Comparison of ENCODE assay signal across 20 cellular contexts in the genomic region with DNA sequence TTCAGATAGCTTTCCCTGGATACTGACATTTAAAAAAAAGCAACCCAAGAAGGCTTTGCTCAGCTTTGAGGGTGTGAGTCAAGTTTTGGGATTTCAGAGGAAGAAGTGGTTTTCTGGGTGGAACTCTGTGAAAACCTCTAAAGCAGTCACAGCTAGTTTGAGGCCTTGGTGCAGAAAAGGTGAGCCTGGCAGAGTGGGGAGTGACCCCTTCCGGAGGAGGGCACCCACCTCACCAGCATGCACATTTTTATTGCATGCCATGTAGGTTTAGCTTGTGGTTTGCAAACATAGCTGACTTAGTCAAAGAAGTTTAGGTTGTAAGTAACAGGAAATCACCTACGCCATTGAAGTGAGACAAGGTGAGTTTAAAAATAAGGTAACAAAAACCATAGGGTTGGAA.
DNase-seq lines count a peak whose midpoint lies in the region; ATAC-seq and TF ChIP-seq lines count a peak whose summit lies in the region.
"Had no signal": no experiment of that assay in that cellular context is flagged by ENCODE, and none has a peak within 500 bp of the region (broad histone marks: within the 10 kb centered on the region; RNA-seq: fewer than 3 reads in every experiment).

No MANE protein-coding gene starts in this region.

- peaks cover 20 to 22% of the 10 kb centered on the region in 2 donors for H3K4me1 Mint-ChIP-seq in natural killer cell
- peaks cover 13 to 17% of the 10 kb centered on the region in 2 donors for H3K4me1 Mint-ChIP-seq in natural killer cell treated with Interleukin-12 subunit alpha and Interleukin-12 subunit beta and Interleukin-15 and Interleukin-18, amount 100 ng/mL, for 72 hours (ENCODE audit: low read depth in 2 of 2)
- H3K4me1 Mint-ChIP-seq in activated CD4-positive, alpha-beta memory T cell treated with anti-CD3 and anti-CD28 coated beads, Interleukin-2, amount 10 ng/mL, durations not matched to agents 7 days and 5 days: peaks cover 23% of the 10 kb centered on the region
- H3K4me1 Mint-ChIP-seq: activated CD4-positive, alpha-beta T cell treated with anti-CD3 and anti-CD28 coated beads, Interleukin-2, amount 10 ng/mL, durations not matched to agents 24 days and 14 days had no signal

- POLR2A ChIA-PET in activated CD4-positive, alpha-beta memory T cell treated with anti-CD3 and anti-CD28 coated beads, Interleukin-2, amount 10 ng/mL, durations not matched to agents 7 days and 5 days (lab: Charles Lee): no interaction called here

- no peaks in the 10 kb centered on the region for H3K36me3 Mint-ChIP-seq in natural killer cell
- no peaks in the 10 kb centered on the region for H3K36me3 Mint-ChIP-seq in natural killer cell treated with Interleukin-12 subunit alpha and Interleukin-12 subunit beta and Interleukin-15 and Interleukin-18, amount 100 ng/mL, for 72 hours
- no peaks in the 10 kb centered on the region for H3K36me3 Mint-ChIP-seq in activated CD4-positive, alpha-beta memory T cell treated with anti-CD3 and anti-CD28 coated beads, Interleukin-2, amount 10 ng/mL, durations not matched to agents 7 days and 5 days (ENCODE audit: low read depth)
- H3K36me3 Mint-ChIP-seq: activated naive CD8-positive, alpha-beta T cell; memory B cell had no signal

- no peak for TF ChIP-seq CTCF in natural killer cell (IDR thresholded peaks at IDR 0.05)

- peaks cover 0 to 6% of the 10 kb centered on the region in 2 donors for H3K27me3 Mint-ChIP-seq in natural killer cell (ENCODE audit: low read depth in 2 of 2)
- H3K27me3 Mint-ChIP-seq in natural killer cell treated with Interleukin-12 subunit alpha and Interleukin-12 subunit beta and Interleukin-15 and Interleukin-18, amount 100 ng/mL, for 72 hours: peaks cover 0 to 9% of the 10 kb centered on the region in 2 donors
- peaks cover 25% of the 10 kb centered on the region for H3K27me3 Mint-ChIP-seq in activated CD4-positive, alpha-beta memory T cell treated with anti-CD3 and anti-CD28 coated beads, Interleukin-2, amount 10 ng/mL, durations not matched to agents 7 days and 5 days
- H3K27me3 Mint-ChIP-seq: activated naive CD8-positive, alpha-beta T cell had no signal

- DNase-seq in natural killer cell (no peak), islet precursor cell (peak; percentile 36), GOT3 (lab: John Stamatoyannopoulos, UW) (no peak), globus pallidus (ENCODE audit: low spot score) (no peak), NOMO-1 (lab: John Stamatoyannopoulos, UW; ENCODE audit: unreplicated experiment in 2 of 2) (no peak)
- DNase-seq in natural killer cell treated with Interleukin-12 subunit alpha and Interleukin-12 subunit beta and Interleukin-15 and Interleukin-18, amount 100 ng/mL, for 72 hours (ENCODE audit: low spot score): no peak
- DNase-seq in activated CD4-positive, alpha-beta memory T cell treated with anti-CD3 and anti-CD28 coated beads, Interleukin-2, amount 10 ng/mL, durations not matched to agents 7 days and 5 days: peak; percentile 32
- DNase-seq: activated CD4-positive, alpha-beta T cell treated with anti-CD3 and anti-CD28 coated beads, Interleukin-2, amount 10 ng/mL, durations not matched to agents 24 days and 14 days; activated T-cell treated with anti-CD3 and anti-CD28 coated beads for 4 hours; C1 segment of cervical spinal cord; DMS 273 treated with DMSO at 0.1 percent for 48 hours; Karpas-422; NCI-H2171; NCI-H526; occipital lobe; small intestine; uterus had no signal

- no peak overlapping the region for H3K4me3 Mint-ChIP-seq in natural killer cell
- H3K4me3 Mint-ChIP-seq in natural killer cell treated with Interleukin-12 subunit alpha and Interleukin-12 subunit beta and Interleukin-15 and Interleukin-18, amount 100 ng/mL, for 72 hours: no peak overlapping the region
- no peak overlapping the region for H3K4me3 Mint-ChIP-seq in activated CD4-positive, alpha-beta memory T cell treated with anti-CD3 and anti-CD28 coated beads, Interleukin-2, amount 10 ng/mL, durations not matched to agents 7 days and 5 days
- H3K4me3 Mint-ChIP-seq: activated CD4-positive, alpha-beta T cell treated with anti-CD3 and anti-CD28 coated beads, Interleukin-2, amount 10 ng/mL, durations not matched to agents 24 days and 14 days; memory B cell had no signal

- CTCF ChIA-PET in activated CD4-positive, alpha-beta memory T cell treated with anti-CD3 and anti-CD28 coated beads, Interleukin-2, amount 10 ng/mL, durations not matched to agents 7 days and 5 days (lab: Charles Lee): interaction anchor here (0.8 kb wide), 1 partner anchor 234 kb away, joined by 3 read pairs; no protein-coding TSS in a partner anchor

- peak; percentile 46 to 73 (median 57) for ATAC-seq in natural killer cell
- no peak for ATAC-seq in natural killer cell treated with Interleukin-12 subunit alpha and Interleukin-12 subunit beta and Interleukin-15 and Interleukin-18, amount 100 ng/mL, for 72 hours
- ATAC-seq: HCT116 had no signal

- no peaks in the 10 kb centered on the region for H3K9me3 Mint-ChIP-seq in natural killer cell
- no peaks in the 10 kb centered on the region for H3K9me3 Mint-ChIP-seq in natural killer cell treated with Interleukin-12 subunit alpha and Interleukin-12 subunit beta and Interleukin-15 and Interleukin-18, amount 100 ng/mL, for 72 hours
- no peaks in the 10 kb centered on the region for H3K9me3 Mint-ChIP-seq in activated CD4-positive, alpha-beta memory T cell treated with anti-CD3 and anti-CD28 coated beads, Interleukin-2, amount 10 ng/mL, durations not matched to agents 7 days and 5 days
- H3K9me3 Mint-ChIP-seq: activated CD4-positive, alpha-beta T cell treated with anti-CD3 and anti-CD28 coated beads, Interleukin-2, amount 10 ng/mL, durations not matched to agents 24 days and 14 days; memory B cell had no signal

- intact Hi-C loops in natural killer cell (cut with micrococcal nuclease): no loop called here

- no peak overlapping the region for H3K27ac Mint-ChIP-seq in natural killer cell
- no peak overlapping the region for H3K27ac Mint-ChIP-seq in natural killer cell treated with Interleukin-12 subunit alpha and Interleukin-12 subunit beta and Interleukin-15 and Interleukin-18, amount 100 ng/mL, for 72 hours
- H3K27ac Mint-ChIP-seq in activated CD4-positive, alpha-beta memory T cell treated with anti-CD3 and anti-CD28 coated beads, Interleukin-2, amount 10 ng/mL, durations not matched to agents 7 days and 5 days: peak overlapping the region; percentile 48
- H3K27ac Mint-ChIP-seq: activated CD4-positive, alpha-beta T cell treated with anti-CD3 and anti-CD28 coated beads, Interleukin-2, amount 10 ng/mL, durations not matched to agents 24 days and 14 days; memory B cell had no signal

Comparison
In these comparisons a context has a peak if more than half of its experiments do, and no peak if none do; other contexts are left out.
1. ATAC-seq: peak in natural killer cell (3 of 3); none in natural killer cell treated with Interleukin-12 subunit alpha and Interleukin-12 subunit beta and Interleukin-15 and Interleukin-18, amount 100 ng/mL, for 72 hours (0 of 2).
2. DNase-seq: peak in activated CD4-positive, alpha-beta memory T cell treated with anti-CD3 and anti-CD28 coated beads, Interleukin-2, amount 10 ng/mL, durations not matched to agents 7 days and 5 days (single experiment) and islet precursor cell (single experiment); none in natural killer cell (single experiment), natural killer cell treated with Interleukin-12 subunit alpha and Interleukin-12 subunit beta and Interleukin-15 and Interleukin-18, amount 100 ng/mL, for 72 hours (single experiment), GOT3 (single experiment), globus pallidus (single experiment) and NOMO-1 (0 of 2).